1 cellular context compared by ENCODE assay signal in the genomic region with DNA sequence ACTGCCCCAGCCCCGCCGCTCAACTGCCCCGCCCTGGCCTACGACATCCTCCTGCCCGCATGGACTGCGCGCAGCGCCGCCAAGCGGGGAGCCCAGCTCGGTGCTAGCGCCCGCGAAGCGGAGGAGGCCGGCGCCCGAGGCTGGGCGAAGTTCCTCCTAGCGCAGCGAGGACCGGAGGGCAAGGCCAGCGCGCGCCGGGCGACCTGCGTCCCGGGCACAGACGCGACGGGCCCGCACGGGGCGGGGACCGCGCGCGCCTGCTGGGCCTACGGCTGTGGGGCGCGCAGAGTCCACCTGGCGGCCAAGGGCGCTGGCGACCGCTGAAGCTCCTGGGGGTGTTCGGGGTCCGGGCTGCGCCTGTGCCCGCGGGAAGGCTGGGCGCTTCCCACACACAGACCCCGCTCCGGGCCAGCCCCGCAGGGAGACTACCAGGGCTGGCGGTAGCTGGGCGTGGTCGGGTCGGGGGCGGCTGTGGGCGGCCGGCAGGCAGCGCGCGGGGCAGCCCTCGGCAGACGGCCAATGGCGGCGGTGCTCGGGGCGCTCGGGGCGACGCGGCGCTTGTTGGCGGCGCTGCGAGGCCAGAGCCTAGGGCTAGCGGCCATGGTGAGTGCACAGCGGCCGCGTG.
TF ChIP-seq lines count a peak whose summit lies in the region.

A gene (plus strand): TSS at position 511 of the 625 bp plus-strand sequence. CDS start 9 bp downstream, at position 520.

TF ChIP-seq in HepG2, 621 proteins besides CTCF, POLR2A, EP300 and RAD21 (continued from another document and continues in another):
- TF ChIP-seq RBM22 (optimal IDR thresholded peaks at IDR 0.05; ENCODE audit: low read length) (peak; percentile 81), RAD51 (IDR thresholded peaks at IDR 0.05; ENCODE audit: borderline replicate concordance) (no peak), RXRA (CRISPR knock-in tag; IDR thresholded peaks at IDR 0.05) (peak; percentile 65; the same call in 1 of the 2 replicates), ZSCAN25 (CRISPR knock-in tag; IDR thresholded peaks at IDR 0.05) (peak; percentile 67; the same call in 1 of the 2 replicates), CBX1 (IDR thresholded peaks at IDR 0.05; ENCODE audit: low read depth) (no peak), NCOA2 (CRISPR knock-in tag; IDR thresholded peaks at IDR 0.05) (peak; percentile 15; the same call in 1 of the 2 replicates), ZNF143 (CRISPR knock-in tag; IDR thresholded peaks at IDR 0.05) (no peak), MED1 (CRISPR knock-in tag; IDR thresholded peaks at IDR 0.05) (peak; percentile 68; the same call in 1 of the 2 replicates), ZNF333 (CRISPR knock-in tag; IDR thresholded peaks at IDR 0.05; ENCODE audit: borderline replicate concordance) (peak; percentile 49; the same call in 1 of the 2 replicates), POLR2AphosphoS5 (IDR thresholded peaks at IDR 0.05; ENCODE audit: low read depth, low read length) (peak; percentile 49; the same call in 1 of the 2 replicates), RFX5 (IDR thresholded peaks at IDR 0.05; ENCODE audit: low read depth, low read length) (no peak), DMAP1 (CRISPR knock-in tag; IDR thresholded peaks at IDR 0.05) (peak; percentile 62; the same call in 1 of the 2 replicates), ZFX (CRISPR knock-in tag; IDR thresholded peaks at IDR 0.05; ENCODE audit: low read depth) (peak; percentile 96), SNAI1 (CRISPR knock-in tag; IDR thresholded peaks at IDR 0.05; ENCODE audit: borderline replicate concordance) (peak; percentile 68; the same call in 1 of the 2 replicates), MZF1 (CRISPR knock-in tag; IDR thresholded peaks at IDR 0.05; ENCODE audit: borderline replicate concordance) (no peak), HOXA5 (CRISPR knock-in tag; IDR thresholded peaks at IDR 0.05) (peak; percentile 55; the same call in 1 of the 2 replicates), NFE2 (CRISPR knock-in tag; IDR thresholded peaks at IDR 0.05) (no peak), IRF2 (CRISPR knock-in tag; IDR thresholded peaks at IDR 0.05) (peak; percentile 75; the same call in 1 of the 2 replicates), TBX2 (CRISPR knock-in tag; IDR thresholded peaks at IDR 0.05; ENCODE audit: borderline replicate concordance) (no peak; the same call in 1 of the 2 replicates), ZNF441 (CRISPR knock-in tag; IDR thresholded peaks at IDR 0.05; ENCODE audit: borderline replicate concordance) (0 out of 2 replicates have a peak, but pooled peaks have one; percentile 16)
- TF ChIP-seq, protein P1, sequence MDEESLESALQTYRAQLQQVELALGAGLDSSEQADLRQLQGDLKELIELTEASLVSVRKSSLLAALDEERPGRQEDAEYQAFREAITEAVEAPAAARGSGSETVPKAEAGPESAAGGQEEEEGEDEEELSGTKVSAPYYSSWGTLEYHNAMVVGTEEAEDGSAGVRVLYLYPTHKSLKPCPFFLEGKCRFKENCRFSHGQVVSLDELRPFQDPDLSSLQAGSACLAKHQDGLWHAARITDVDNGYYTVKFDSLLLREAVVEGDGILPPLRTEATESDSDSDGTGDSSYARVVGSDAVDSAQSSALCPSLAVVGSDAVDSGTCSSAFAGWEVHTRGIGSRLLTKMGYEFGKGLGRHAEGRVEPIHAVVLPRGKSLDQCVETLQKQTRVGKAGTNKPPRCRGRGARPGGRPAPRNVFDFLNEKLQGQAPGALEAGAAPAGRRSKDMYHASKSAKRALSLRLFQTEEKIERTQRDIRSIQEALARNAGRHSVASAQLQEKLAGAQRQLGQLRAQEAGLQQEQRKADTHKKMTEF (CRISPR knock-in tag; IDR thresholded peaks at IDR 0.05) = no peak; the same call in 1 of the 2 replicates
- TF ChIP-seq, protein P2, sequence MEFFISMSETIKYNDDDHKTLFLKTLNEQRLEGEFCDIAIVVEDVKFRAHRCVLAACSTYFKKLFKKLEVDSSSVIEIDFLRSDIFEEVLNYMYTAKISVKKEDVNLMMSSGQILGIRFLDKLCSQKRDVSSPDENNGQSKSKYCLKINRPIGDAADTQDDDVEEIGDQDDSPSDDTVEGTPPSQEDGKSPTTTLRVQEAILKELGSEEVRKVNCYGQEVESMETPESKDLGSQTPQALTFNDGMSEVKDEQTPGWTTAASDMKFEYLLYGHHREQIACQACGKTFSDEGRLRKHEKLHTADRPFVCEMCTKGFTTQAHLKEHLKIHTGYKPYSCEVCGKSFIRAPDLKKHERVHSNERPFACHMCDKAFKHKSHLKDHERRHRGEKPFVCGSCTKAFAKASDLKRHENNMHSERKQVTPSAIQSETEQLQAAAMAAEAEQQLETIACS (CRISPR knock-in tag; IDR thresholded peaks at IDR 0.05) = peak; percentile 85
- TF ChIP-seq, protein P3, sequence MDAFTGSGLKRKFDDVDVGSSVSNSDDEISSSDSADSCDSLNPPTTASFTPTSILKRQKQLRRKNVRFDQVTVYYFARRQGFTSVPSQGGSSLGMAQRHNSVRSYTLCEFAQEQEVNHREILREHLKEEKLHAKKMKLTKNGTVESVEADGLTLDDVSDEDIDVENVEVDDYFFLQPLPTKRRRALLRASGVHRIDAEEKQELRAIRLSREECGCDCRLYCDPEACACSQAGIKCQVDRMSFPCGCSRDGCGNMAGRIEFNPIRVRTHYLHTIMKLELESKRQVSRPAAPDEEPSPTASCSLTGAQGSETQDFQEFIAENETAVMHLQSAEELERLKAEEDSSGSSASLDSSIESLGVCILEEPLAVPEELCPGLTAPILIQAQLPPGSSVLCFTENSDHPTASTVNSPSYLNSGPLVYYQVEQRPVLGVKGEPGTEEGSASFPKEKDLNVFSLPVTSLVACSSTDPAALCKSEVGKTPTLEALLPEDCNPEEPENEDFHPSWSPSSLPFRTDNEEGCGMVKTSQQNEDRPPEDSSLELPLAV (CRISPR knock-in tag; conservative IDR thresholded peaks at IDR 0.05; ENCODE audit: low read depth) = no peak; the same call in 1 of the 2 replicates
- TF ChIP-seq, protein P4, sequence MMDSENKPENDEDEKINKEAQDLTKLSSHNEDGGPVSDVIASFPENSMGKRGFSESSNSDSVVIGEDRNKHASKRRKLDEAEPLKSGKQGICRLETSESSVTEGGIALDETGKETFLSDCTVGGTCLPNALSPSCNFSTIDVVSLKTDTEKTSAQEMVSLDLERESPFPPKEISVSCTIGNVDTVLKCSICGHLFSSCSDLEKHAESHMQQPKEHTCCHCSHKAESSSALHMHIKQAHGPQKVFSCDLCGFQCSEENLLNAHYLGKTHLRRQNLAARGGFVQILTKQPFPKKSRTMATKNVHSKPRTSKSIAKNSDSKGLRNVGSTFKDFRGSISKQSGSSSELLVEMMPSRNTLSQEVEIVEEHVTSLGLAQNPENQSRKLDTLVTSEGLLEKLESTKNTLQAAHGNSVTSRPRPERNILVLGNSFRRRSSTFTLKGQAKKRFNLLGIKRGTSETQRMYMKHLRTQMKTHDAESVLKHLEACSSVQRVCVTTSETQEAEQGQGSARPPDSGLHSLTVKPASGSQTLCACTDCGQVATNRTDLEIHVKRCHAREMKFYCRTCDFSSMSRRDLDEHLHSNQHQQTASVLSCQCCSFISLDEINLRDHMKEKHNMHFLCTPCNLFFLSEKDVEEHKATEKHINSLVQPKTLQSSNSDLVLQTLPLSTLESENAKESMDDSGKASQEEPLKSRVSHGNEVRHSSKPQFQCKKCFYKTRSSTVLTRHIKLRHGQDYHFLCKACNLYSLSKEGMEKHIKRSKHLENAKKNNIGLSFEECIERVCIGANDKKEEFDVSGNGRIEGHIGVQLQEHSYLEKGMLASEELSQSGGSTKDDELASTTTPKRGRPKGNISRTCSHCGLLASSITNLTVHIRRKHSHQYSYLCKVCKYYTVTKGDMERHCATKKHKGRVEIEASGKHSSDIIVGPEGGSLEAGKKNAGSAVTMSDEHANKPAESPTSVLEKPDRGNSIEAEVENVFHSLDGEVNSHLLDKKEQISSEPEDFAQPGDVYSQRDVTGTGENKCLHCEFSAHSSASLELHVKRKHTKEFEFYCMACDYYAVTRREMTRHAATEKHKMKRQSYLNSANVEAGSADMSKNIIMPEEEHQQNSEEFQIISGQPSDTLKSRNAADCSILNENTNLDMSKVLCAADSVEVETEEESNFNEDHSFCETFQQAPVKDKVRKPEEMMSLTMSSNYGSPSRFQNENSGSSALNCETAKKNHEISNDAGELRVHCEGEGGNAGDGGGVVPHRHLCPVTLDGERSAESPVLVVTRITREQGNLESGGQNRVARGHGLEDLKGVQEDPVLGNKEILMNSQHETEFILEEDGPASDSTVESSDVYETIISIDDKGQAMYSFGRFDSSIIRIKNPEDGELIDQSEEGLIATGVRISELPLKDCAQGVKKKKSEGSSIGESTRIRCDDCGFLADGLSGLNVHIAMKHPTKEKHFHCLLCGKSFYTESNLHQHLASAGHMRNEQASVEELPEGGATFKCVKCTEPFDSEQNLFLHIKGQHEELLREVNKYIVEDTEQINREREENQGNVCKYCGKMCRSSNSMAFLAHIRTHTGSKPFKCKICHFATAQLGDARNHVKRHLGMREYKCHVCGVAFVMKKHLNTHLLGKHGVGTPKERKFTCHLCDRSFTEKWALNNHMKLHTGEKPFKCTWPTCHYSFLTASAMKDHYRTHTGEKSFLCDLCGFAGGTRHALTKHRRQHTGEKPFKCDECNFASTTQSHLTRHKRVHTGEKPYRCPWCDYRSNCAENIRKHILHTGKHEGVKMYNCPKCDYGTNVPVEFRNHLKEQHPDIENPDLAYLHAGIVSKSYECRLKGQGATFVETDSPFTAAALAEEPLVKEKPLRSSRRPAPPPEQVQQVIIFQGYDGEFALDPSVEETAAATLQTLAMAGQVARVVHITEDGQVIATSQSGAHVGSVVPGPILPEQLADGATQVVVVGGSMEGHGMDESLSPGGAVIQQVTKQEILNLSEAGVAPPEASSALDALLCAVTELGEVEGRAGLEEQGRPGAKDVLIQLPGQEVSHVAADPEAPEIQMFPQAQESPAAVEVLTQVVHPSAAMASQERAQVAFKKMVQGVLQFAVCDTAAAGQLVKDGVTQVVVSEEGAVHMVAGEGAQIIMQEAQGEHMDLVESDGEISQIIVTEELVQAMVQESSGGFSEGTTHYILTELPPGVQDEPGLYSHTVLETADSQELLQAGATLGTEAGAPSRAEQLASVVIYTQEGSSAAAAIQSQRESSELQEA (CRISPR knock-in tag; IDR thresholded peaks at IDR 0.05; ENCODE audit: not compliant biosample characterization) = no peak
- TF ChIP-seq, protein P5, sequence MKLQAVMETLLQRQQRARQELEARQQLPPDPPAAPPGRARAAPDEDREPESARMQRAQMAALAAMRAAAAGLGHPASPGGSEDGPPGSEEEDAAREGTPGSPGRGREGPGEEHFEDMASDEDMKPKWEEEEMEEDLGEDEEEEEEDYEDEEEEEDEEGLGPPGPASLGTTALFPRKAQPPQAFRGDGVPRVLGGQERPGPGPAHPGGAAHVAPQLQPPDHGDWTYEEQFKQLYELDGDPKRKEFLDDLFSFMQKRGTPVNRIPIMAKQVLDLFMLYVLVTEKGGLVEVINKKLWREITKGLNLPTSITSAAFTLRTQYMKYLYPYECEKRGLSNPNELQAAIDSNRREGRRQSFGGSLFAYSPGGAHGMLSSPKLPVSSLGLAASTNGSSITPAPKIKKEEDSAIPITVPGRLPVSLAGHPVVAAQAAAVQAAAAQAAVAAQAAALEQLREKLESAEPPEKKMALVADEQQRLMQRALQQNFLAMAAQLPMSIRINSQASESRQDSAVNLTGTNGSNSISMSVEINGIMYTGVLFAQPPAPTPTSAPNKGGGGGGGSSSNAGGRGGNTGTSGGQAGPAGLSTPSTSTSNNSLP (IDR thresholded peaks at IDR 0.05; ENCODE audit: low read depth, low read length) = no peak
- TF ChIP-seq, protein P6, sequence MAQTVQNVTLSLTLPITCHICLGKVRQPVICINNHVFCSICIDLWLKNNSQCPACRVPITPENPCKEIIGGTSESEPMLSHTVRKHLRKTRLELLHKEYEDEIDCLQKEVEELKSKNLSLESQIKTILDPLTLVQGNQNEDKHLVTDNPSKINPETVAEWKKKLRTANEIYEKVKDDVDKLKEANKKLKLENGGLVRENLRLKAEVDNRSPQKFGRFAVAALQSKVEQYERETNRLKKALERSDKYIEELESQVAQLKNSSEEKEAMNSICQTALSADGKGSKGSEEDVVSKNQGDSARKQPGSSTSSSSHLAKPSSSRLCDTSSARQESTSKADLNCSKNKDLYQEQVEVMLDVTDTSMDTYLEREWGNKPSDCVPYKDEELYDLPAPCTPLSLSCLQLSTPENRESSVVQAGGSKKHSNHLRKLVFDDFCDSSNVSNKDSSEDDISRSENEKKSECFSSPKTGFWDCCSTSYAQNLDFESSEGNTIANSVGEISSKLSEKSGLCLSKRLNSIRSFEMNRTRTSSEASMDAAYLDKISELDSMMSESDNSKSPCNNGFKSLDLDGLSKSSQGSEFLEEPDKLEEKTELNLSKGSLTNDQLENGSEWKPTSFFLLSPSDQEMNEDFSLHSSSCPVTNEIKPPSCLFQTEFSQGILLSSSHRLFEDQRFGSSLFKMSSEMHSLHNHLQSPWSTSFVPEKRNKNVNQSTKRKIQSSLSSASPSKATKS (CRISPR knock-in tag; IDR thresholded peaks at IDR 0.05) = no peak
- TF ChIP-seq, protein P7, sequence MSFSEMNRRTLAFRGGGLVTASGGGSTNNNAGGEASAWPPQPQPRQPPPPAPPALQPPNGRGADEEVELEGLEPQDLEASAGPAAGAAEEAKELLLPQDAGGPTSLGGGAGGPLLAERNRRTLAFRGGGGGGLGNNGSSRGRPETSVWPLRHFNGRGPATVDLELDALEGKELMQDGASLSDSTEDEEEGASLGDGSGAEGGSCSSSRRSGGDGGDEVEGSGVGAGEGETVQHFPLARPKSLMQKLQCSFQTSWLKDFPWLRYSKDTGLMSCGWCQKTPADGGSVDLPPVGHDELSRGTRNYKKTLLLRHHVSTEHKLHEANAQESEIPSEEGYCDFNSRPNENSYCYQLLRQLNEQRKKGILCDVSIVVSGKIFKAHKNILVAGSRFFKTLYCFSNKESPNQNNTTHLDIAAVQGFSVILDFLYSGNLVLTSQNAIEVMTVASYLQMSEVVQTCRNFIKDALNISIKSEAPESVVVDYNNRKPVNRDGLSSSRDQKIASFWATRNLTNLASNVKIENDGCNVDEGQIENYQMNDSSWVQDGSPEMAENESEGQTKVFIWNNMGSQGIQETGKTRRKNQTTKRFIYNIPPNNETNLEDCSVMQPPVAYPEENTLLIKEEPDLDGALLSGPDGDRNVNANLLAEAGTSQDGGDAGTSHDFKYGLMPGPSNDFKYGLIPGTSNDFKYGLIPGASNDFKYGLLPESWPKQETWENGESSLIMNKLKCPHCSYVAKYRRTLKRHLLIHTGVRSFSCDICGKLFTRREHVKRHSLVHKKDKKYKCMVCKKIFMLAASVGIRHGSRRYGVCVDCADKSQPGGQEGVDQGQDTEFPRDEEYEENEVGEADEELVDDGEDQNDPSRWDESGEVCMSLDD (CRISPR knock-in tag; IDR thresholded peaks at IDR 0.05; ENCODE audit: borderline replicate concordance) = no peak
- TF ChIP-seq, protein P8, sequence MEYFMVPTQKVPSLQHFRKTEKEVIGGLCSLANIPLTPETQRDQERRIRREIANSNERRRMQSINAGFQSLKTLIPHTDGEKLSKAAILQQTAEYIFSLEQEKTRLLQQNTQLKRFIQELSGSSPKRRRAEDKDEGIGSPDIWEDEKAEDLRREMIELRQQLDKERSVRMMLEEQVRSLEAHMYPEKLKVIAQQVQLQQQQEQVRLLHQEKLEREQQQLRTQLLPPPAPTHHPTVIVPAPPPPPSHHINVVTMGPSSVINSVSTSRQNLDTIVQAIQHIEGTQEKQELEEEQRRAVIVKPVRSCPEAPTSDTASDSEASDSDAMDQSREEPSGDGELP (IDR thresholded peaks at IDR 0.05; ENCODE audit: borderline replicate concordance, low read depth) = no peak
- TF ChIP-seq, protein P9, sequence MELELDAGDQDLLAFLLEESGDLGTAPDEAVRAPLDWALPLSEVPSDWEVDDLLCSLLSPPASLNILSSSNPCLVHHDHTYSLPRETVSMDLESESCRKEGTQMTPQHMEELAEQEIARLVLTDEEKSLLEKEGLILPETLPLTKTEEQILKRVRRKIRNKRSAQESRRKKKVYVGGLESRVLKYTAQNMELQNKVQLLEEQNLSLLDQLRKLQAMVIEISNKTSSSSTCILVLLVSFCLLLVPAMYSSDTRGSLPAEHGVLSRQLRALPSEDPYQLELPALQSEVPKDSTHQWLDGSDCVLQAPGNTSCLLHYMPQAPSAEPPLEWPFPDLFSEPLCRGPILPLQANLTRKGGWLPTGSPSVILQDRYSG (CRISPR knock-in tag; IDR thresholded peaks at IDR 0.05) = peak; percentile 69; the same call in 1 of the 2 replicates
